ENCODE assay signal across 31 cellular contexts in genomic region chr2:195863121-195863520, GRCh38.
"Had no signal": no experiment of that assay in that cellular context is flagged by ENCODE, and none has a peak within 500 bp of the region (broad histone marks: within the 10 kb centered on the region; RNA-seq: fewer than 3 reads in every experiment).

No MANE protein-coding gene starts in this region.

- DNase-seq: activated B cell treated with CpG ODN at 0.5 μM for 24 hours; activated CD4-positive, alpha-beta T cell treated with anti-CD3 and anti-CD28 coated beads for 48 hours; activated CD4-positive, alpha-beta T cell treated with anti-CD3 and anti-CD28 coated beads, Interleukin-2, amount 50 U/mL, for 1 hour; activated CD4-positive, alpha-beta T cell treated with anti-CD3 and anti-CD28 coated beads, Interleukin-2, amount 50 U/mL, for 48 hours; activated CD8-positive, alpha-beta memory T cell treated with anti-CD3 and anti-CD28 coated beads for 24 hours; activated CD8-positive, alpha-beta T cell treated with anti-CD3 and anti-CD28 coated beads for 36 hours; activated effector memory CD4-positive, alpha-beta T cell treated with Interleukin-2 at 50 U/mL for 16 hours; activated gamma-delta T cell treated with Interleukin-2 at 50 U/mL for 16 hours; activated naive CD4-positive, alpha-beta T cell treated with anti-CD3 and anti-CD28 coated beads, Interleukin-2, amount 50 U/mL, for 16 hours; activated naive CD4-positive, alpha-beta T cell treated with Interleukin-2 at 50 U/mL for 16 hours; activated T-cell treated with anti-CD3 and anti-CD28 coated beads, Interleukin-2, amount 50 U/mL, for 4 hours; amniotic stem cell; anterior cingulate cortex; caudate nucleus; cortex of kidney; dermis blood vessel endothelial cell; effector CD4-positive, alpha-beta T cell; effector memory CD8-positive, alpha-beta T cell; erythroblast; foreskin keratinocyte; gastrocnemius medialis; glutamatergic neuron; T-helper 1 cell; T-helper 17 cell; T1000; WERI-Rb-1 had no signal

- H3K9me3 ChIP-seq: esophagus muscularis mucosa, gastrocnemius medialis had no signal

- H3K36me3 ChIP-seq: esophagus muscularis mucosa, gastrocnemius medialis, WERI-Rb-1 had no signal

- H3K4me1 ChIP-seq: esophagus muscularis mucosa, foreskin keratinocyte, gastrocnemius medialis had no signal

- FAIRE-seq: astrocyte, colon had no signal

- H3K4me3 ChIP-seq: esophagus muscularis mucosa, gastrocnemius medialis had no signal

- H3K27ac ChIP-seq: esophagus muscularis mucosa, foreskin keratinocyte, gastrocnemius medialis, WERI-Rb-1 had no signal

- ATAC-seq: activated CD4-positive, CD25-positive, alpha-beta regulatory T cell treated with anti-CD3 and anti-CD28 coated beads, Interleukin-2, amount 50 U/mL, for 24 hours; activated CD8-positive, alpha-beta T cell treated with anti-CD3 and anti-CD28 coated beads for 36 hours; activated T-cell treated with anti-CD3 and anti-CD28 coated beads, Interleukin-2, amount 50 U/mL, for 4 hours; activated T-helper 17 cell treated with anti-CD3 and anti-CD28 coated beads, Interleukin-2, amount 50 U/mL, for 72 hours; effector memory CD8-positive, alpha-beta T cell; foreskin keratinocyte; gastrocnemius medialis; T-helper 17 cell had no signal

- H3K27me3 ChIP-seq: esophagus muscularis mucosa, foreskin keratinocyte, gastrocnemius medialis had no signal
